ENCODE assay signal across 9 cellular contexts in genomic region chr2:54454922-54455583, GRCh38. TPM values are rescaled to one million over a fixed set of nuclear protein-coding genes. Genes with fewer than 3 reads are reported as not detected.
DNase-seq lines count a peak whose midpoint lies in the region; FAIRE-seq and TF ChIP-seq lines count a peak whose summit lies in the region.
"Had no signal": no experiment of that assay in that cellular context is flagged by ENCODE, and none has a peak within 500 bp of the region (broad histone marks: within the 10 kb centered on the region; RNA-seq: fewer than 3 reads in every experiment).

No MANE protein-coding gene starts in this region.

- 7% methylated on average over 22 of the region's 22 CpGs for WGBS in liver
- WGBS in thymus = 9% methylated on average over 22 of the region's 22 CpGs

- H3K9me3 ChIP-seq in AG04450 (ENCODE audit: control insufficient read depth, insufficient read depth, low read length) (no peaks in the 10 kb centered on the region), Karpas-422 (ENCODE audit: low read length) (no peaks in the 10 kb centered on the region), liver (ENCODE audit: control insufficient read depth in 4 of 4, low read length in 3 of 4) (no peaks in the 10 kb centered on the region), thymus (ENCODE audit: control insufficient read depth) (no peaks in the 10 kb centered on the region)

- no peak overlapping the region for H3K9ac ChIP-seq in Karpas-422 (ENCODE audit: low read length)
- H3K9ac ChIP-seq in liver (ENCODE audit: low read depth in 1 of 2, low read length in 2 of 2) = peak overlapping the region; percentile 4 to 82

- peak overlapping the region; percentile 100 for H3K4me2 ChIP-seq in Karpas-422 (ENCODE audit: low read depth, low read length, poor library complexity, severe bottlenecking)

- no peaks in the 10 kb centered on the region for H3K27me3 ChIP-seq in AG04450 (ENCODE audit: control insufficient read depth, insufficient read depth, low read length)
- peaks cover 3% of the 10 kb centered on the region; the same call in 1 of the 2 replicates for H3K27me3 ChIP-seq in Karpas-422 (ENCODE audit: low read length)
- no peaks in the 10 kb centered on the region for H3K27me3 ChIP-seq in bronchial epithelial cell (ENCODE audit: control insufficient read depth, insufficient read depth, low read length)
- no peaks in the 10 kb centered on the region for H3K27me3 ChIP-seq in liver (ENCODE audit: control insufficient read depth in 4 of 4, insufficient read depth in 4 of 4, low read length in 3 of 4)
- peaks cover 43% of the 10 kb centered on the region for H3K27me3 ChIP-seq in thymus (ENCODE audit: control insufficient read depth, insufficient read depth)

- FAIRE-seq in bronchial epithelial cell (lab: Jason Lieb, UNC) = no peak

- no peak for TF ChIP-seq RAD21 in liver (IDR thresholded peaks at IDR 0.05)

- H3K4me1 ChIP-seq in Karpas-422 (ENCODE audit: low read length) = peaks cover 23% of the 10 kb centered on the region
- H3K4me1 ChIP-seq in liver (ENCODE audit: control insufficient read depth in 4 of 4, insufficient read depth in 4 of 4, low read length in 3 of 4) = peaks cover 0 to 28% (median 18%) of the 10 kb centered on the region in 4 donors
- peaks cover 8% of the 10 kb centered on the region for H3K4me1 ChIP-seq in thymus (ENCODE audit: control insufficient read depth, insufficient read depth, low read length)

- DNase-seq in AG04450 (ENCODE audit: low read depth, low spot score) (no peak), Karpas-422 (no peak), bronchial epithelial cell (ENCODE audit: low read depth) (no peak), NOMO-1 (lab: John Stamatoyannopoulos, UW; ENCODE audit: unreplicated experiment in 2 of 2) (no peak), HCEC 1CT (no peak), amniotic stem cell (lab: John Stamatoyannopoulos, UW) (no peak)

- H3K27ac ChIP-seq in AG04450 (ENCODE audit: low read depth, low read length) = no peak overlapping the region
- no peak overlapping the region for H3K27ac ChIP-seq in Karpas-422 (ENCODE audit: low read length)
- peak overlapping the region; percentile 69 to 90 for H3K27ac ChIP-seq in liver (ENCODE audit: low read depth in 1 of 2, low read length in 2 of 2)
- H3K27ac ChIP-seq in thymus (ENCODE audit: low read depth) = no peak overlapping the region
- H3K27ac ChIP-seq: epithelial cell of prostate had no signal

- H3K36me3 ChIP-seq in Karpas-422 (ENCODE audit: insufficient read depth, low read length) (no peaks in the 10 kb centered on the region), bronchial epithelial cell (ENCODE audit: control insufficient read depth, insufficient read depth, low read length) (no peaks in the 10 kb centered on the region), liver (ENCODE audit: control insufficient read depth in 4 of 4, insufficient read depth in 3 of 4, low read depth in 1 of 4, low read length in 3 of 4) (no peaks in the 10 kb centered on the region), thymus (ENCODE audit: control insufficient read depth, insufficient read depth) (no peaks in the 10 kb centered on the region)

- H4K20me1 ChIP-seq in Karpas-422 (ENCODE audit: insufficient read depth, low read depth, low read length) = no peaks in the 10 kb centered on the region

- H3K9me2 ChIP-seq in Karpas-422 (replicated peaks; ENCODE audit: insufficient read depth, low read length) = no peaks in the 10 kb centered on the region

- CTCF ChIA-PET in AG04450 (lab: Charles Lee) = interaction anchor here (0.6 kb wide), 1 partner anchor 137 kb away, joined by 3 read pairs; no protein-coding TSS in a partner anchor

- no peaks in the 10 kb centered on the region for H3K79me2 ChIP-seq in Karpas-422 (ENCODE audit: low read length)

- no peak overlapping the region for H2AFZ ChIP-seq in Karpas-422 (ENCODE audit: low read length)

- H3K4me3 ChIP-seq in AG04450 (ENCODE audit: low read depth, low read length) = peak overlapping the region; percentile 77
- H3K4me3 ChIP-seq in Karpas-422 (ENCODE audit: low read length) = peak overlapping the region; percentile 83; the same call in 1 of the 2 replicates
- H3K4me3 ChIP-seq in bronchial epithelial cell (ENCODE audit: low read depth, low read length) = peak overlapping the region; percentile 52
- H3K4me3 ChIP-seq in liver (ENCODE audit: low read depth in 1 of 3, low read length in 3 of 3) = peak overlapping the region; percentile 51 to 100 (median 73)
- H3K4me3 ChIP-seq in thymus (ENCODE audit: low read length) = peak overlapping the region; percentile 72

- POLR2A ChIA-PET in AG04450 (lab: Yijun Ruan, JAX) = interaction anchor here (0.5 to 0.6 kb wide), 3 partner anchors 105 to 786 kb away, joined by 3 to 8 read pairs (median 5); no protein-coding TSS in a partner anchor

- TF ChIP-seq CTCF in AG04450 (IDR thresholded peaks at IDR 0.05; ENCODE audit: low read depth, low read length) (no peak), bronchial epithelial cell (IDR thresholded peaks at IDR 0.05; ENCODE audit: insufficient read depth, low read length, severe bottlenecking) (no peak), liver (IDR thresholded peaks at IDR 0.05; ENCODE audit: low read depth, low read length, missing input control) (no peak)

TF ChIP-seq in liver, 16 proteins besides CTCF, POLR2A, EP300 and RAD21:
- TF ChIP-seq SP1 (IDR thresholded peaks at IDR 0.05) (no peak), YY1 (IDR thresholded peaks at IDR 0.05) (peak; percentile 47)

RNA-seq across cellular contexts. Expression of gene SPTBN1, which starts 1.1 kb away (rescaled TPM):
- polyA plus RNA-seq in AG04450 (2011; rRNA removed) (56.6 and 72.1 TPM in 2 replicates), liver (10 to 100 TPM; 44.8 to 64.6 TPM), thymus (37.1 TPM)
- 136 and 147 TPM in 2 replicates for polyA minus RNA-seq in AG04450 (2011; rRNA and poly(A)+ RNA removed)
- total RNA-seq in Karpas-422 (2014; rRNA removed; shearing (Covaris generic); ENCODE audit: low replicate concordance) = 6.2 and 9.1 TPM in 2 replicates
- total RNA-seq in bronchial epithelial cell (339 and 365 TPM in 2 replicates), liver (100 to 1,000 TPM in 1 of 2 donors, 10 to 100 TPM in 1; 87.1 to 191 TPM)

Comparison
In these comparisons a context has a peak if more than half of its experiments do, and no peak if none do; other contexts are left out.
1. H3K27ac ChIP-seq: peak in liver (2 of 2); none in AG04450 (single experiment), Karpas-422 (single experiment) and thymus (single experiment).
2. Peak in every context shown above with its lines, with median percentiles within 50 percentile points of each other: H3K4me3 ChIP-seq.